13 cellular contexts compared by ENCODE assay signal in the genomic region with DNA sequence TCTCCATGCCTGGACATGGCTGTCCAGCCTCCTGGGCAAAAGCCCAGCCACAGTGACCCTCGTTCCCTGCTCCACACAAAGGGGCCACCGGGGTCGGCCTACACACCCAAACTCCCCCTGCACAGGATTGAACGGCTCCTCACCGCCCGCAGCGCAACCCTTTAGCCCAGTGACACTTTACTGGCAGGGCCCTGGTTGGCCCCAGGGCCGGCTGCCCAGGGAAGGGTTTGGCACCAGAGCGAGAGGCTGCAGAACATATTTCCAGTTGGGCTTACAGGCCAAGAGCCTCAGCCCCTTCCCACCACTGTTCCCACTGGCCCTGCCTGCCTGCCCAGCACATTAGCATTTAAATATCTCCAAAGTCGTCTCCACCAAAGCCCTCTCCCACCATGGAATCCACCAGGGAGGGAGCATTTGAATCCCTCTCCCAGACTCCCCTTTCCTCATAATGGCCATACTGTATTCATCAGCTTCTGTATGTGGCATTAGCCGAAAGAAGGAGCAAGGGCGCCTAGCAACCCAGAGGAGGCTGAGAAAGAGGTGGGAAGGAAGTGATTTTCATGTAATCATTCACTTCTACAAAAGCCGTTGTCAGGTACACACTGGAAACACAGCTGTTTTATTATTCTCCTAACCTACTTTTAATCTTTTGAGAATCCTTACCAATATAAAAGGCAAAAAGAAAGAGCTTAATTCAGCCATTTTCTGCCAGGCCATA.
"Had no signal": no experiment of that assay in that cellular context is flagged by ENCODE, and none has a peak within 500 bp of the region (broad histone marks: within the 10 kb centered on the region; RNA-seq: fewer than 3 reads in every experiment).

No MANE protein-coding gene starts in this region.

- H3K4me3 Mint-ChIP-seq: naive thymus-derived CD8-positive, alpha-beta T cell had no signal

- H3K4me3 ChIP-seq: colonic mucosa, lung, uterus had no signal

- ATAC-seq: left colon; left ventricle myocardium superior; naive thymus-derived CD8-positive, alpha-beta T cell; right cardiac atrium had no signal

- H3K36me3 ChIP-seq: colonic mucosa, uterus had no signal

- H3K9me3 ChIP-seq: colonic mucosa, uterus had no signal

- H3K27me3 ChIP-seq: colonic mucosa, uterus had no signal

- H3K27ac ChIP-seq: colonic mucosa, uterus had no signal

- H3K4me1 ChIP-seq: colonic mucosa, uterus had no signal

- DNase-seq: colonic mucosa; dermis blood vessel endothelial cell; left colon; left ventricle myocardium superior; mesendoderm; naive thymus-derived CD8-positive, alpha-beta T cell; right cardiac atrium; small intestine; stimulated activated CD4-positive, alpha-beta T cell treated with anti-CD3 and anti-CD28 coated beads, Interleukin-12 subunit alpha, Interleukin-12 subunit beta, amount 100 ng/mL, for 4 hours; stimulated activated naive CD4-positive, alpha-beta T cell treated with Interleukin-2 at 50 U/mL for 16 hours; trophoblast cell; uterus had no signal

- H3K4me1 Mint-ChIP-seq: naive thymus-derived CD8-positive, alpha-beta T cell had no signal
